16 cellular contexts compared by ENCODE assay signal in the genomic region with DNA sequence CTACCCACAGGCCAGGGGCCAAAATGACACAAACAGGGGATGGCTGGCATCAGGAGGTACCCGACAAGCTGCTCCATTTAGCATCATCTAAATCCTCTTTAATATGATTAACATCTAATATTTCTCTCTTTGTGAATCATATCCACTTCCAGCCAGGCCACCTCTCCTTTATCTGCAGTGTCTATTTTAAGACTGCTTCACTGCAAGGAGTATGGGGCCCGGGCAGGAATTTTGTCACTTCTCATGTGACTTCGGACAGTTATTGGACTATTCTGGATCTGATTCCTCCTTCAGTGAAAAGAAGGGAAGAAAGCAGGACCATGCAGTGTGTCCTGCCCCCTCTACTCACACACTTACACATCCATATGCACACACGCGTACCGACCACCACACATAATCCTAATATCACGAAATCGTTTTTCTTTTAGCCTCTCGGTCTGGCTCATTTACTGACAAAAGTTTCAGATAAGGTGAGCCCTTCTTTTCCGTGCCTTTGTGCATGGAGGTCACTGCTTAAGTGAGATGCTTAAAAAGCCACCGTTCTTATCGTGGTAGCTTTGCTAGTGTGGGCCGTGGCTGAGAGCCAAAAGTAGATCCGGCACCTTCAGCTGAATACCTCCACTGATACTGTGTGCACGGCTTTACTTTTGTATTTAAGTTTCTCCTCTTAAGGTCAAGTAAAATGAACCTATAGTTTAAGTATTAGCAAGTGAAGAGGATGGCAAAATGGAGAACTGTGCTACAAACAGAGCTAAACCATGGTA. TPM values are rescaled to one million over a fixed set of nuclear protein-coding genes. Genes with fewer than 3 reads are reported as not detected.
DNase-seq lines count a peak whose midpoint lies in the region; ATAC-seq and TF ChIP-seq lines count a peak whose summit lies in the region.
"Had no signal": no experiment of that assay in that cellular context is flagged by ENCODE, and none has a peak within 500 bp of the region (broad histone marks: within the 10 kb centered on the region; RNA-seq: fewer than 3 reads in every experiment).

No MANE protein-coding gene starts in this region.

- WGBS in psoas muscle, 3 donors, result 80 to 86% (median 84%) methylated on average over 15 of the region's 15 CpGs
- 55% methylated on average over 15 of the region's 15 CpGs for WGBS in SK-N-SH (ENCODE audit: low lambda C conversion rate)

- POLR2A ChIA-PET in SK-N-SH (lab: Yijun Ruan, JAX), result no interaction called here

- DNase-seq in NCI-H82 treated with DMSO at 0.1 percent for 48 hours (lab: John Stamatoyannopoulos, UW; ENCODE audit: unreplicated experiment), result peak; percentile 84
- DNase-seq in Right ventricle myocardium superior, result no peak
- DNase-seq in left ventricle myocardium inferior, result no peak
- DNase-seq in psoas muscle, result no peak
- no peak for DNase-seq in NCI-H187 treated with DMSO at 0.1 percent for 48 hours (lab: John Stamatoyannopoulos, UW)
- DNase-seq in DMS53 (lab: John Stamatoyannopoulos, UW), result no peak
- no peak for DNase-seq in SK-N-SH
- DNase-seq: BE2C; CD8-positive, alpha-beta T cell; COR-L47; DMS153; DND-41; GDM1; GOT3; H9 had no signal

- CTCF ChIA-PET in SK-N-SH (lab: Yijun Ruan, JAX), result interaction anchor here (1.4 to 2.0 kb wide), 2 partner anchors 20 to 110 kb away, joined by 4 to 8 read pairs; no protein-coding TSS in a partner anchor

- H3F3A ChIP-seq in SK-N-SH (replicated peaks; ENCODE audit: insufficient read depth), result no peaks in the 10 kb centered on the region

- intact Hi-C loops in Right ventricle myocardium superior (cut with DNase I) (no loop called here), left ventricle myocardium inferior (cut with micrococcal nuclease) (no loop called here), psoas muscle (cut with DNase I) (no loop called here)

- no peak for TF ChIP-seq RAD21 in SK-N-SH (IDR thresholded peaks at IDR 0.05; ENCODE audit: low read length)

- no peaks in the 10 kb centered on the region for H4K20me1 ChIP-seq in SK-N-SH (ENCODE audit: insufficient read depth)

- no peak for TF ChIP-seq CTCF in left ventricle myocardium inferior (IDR thresholded peaks at IDR 0.05; ENCODE audit: borderline replicate concordance)
- no peak for TF ChIP-seq CTCF in psoas muscle (IDR thresholded peaks at IDR 0.05)
- TF ChIP-seq CTCF in SK-N-SH (IDR thresholded peaks at IDR 0.05), result no peak

- H3K4me1 ChIP-seq in left ventricle myocardium inferior (peaks cover 65% of the 10 kb centered on the region), psoas muscle (no peaks in the 10 kb centered on the region), SK-N-SH (ENCODE audit: control insufficient read depth in 1 of 2, insufficient read depth in 2 of 2, low read depth in 1 of 2, low read length in 1 of 2) (peaks cover 0 to 48% of the 10 kb centered on the region in 2 experiments; a peak in 2 of 4 replicates)

- ATAC-seq in Right ventricle myocardium superior (ENCODE audit: poor library complexity), result peak; percentile 66
- ATAC-seq in psoas muscle, result peak in 3 of 4 donors; percentile 32 to 55 (median 48)
- ATAC-seq: CD8-positive, alpha-beta T cell had no signal

- peak overlapping the region; percentile 19 for H3K4me3 ChIP-seq in left ventricle myocardium inferior
- no peak overlapping the region for H3K4me3 ChIP-seq in psoas muscle
- H3K4me3 ChIP-seq in SK-N-SH (ENCODE audit: low read depth in 2 of 2, low read length in 1 of 2), result no peak overlapping the region

- H3K27ac ChIP-seq in left ventricle myocardium inferior (replicated peaks) (peak overlapping the region; percentile 81), psoas muscle (no peak overlapping the region), SK-N-SH (ENCODE audit: low read depth in 2 of 2, low read length in 1 of 2) (peak overlapping the region in 1 of 2 experiments; percentile 47; a peak in 2 of 4 replicates)

- H3K9me3 ChIP-seq in left ventricle myocardium inferior (replicated peaks) (no peaks in the 10 kb centered on the region), psoas muscle (no peaks in the 10 kb centered on the region), SK-N-SH (no peaks in the 10 kb centered on the region)
- H3K9me3 ChIP-seq: BE2C had no signal

- H3K36me3 ChIP-seq in left ventricle myocardium inferior (peaks cover 10% of the 10 kb centered on the region), psoas muscle (ENCODE audit: insufficient read depth in 1 of 2, low read depth in 1 of 2) (peaks cover 0 to 3% of the 10 kb centered on the region in 2 donors), SK-N-SH (replicated peaks in 1 of 2; ENCODE audit: control insufficient read depth in 1 of 2, insufficient read depth in 2 of 2, low read length in 1 of 2) (peaks cover 0 to 15% of the 10 kb centered on the region in 2 experiments)

- H3K9ac ChIP-seq in SK-N-SH, result no peak overlapping the region

- no peak overlapping the region for H2AFZ ChIP-seq in SK-N-SH (ENCODE audit: low read depth)

- no peak for TF ChIP-seq EP300 in SK-N-SH (IDR thresholded peaks at IDR 0.05; ENCODE audit: borderline replicate concordance in 1 of 2, low read depth in 1 of 2, low read length in 1 of 2)

- no peak overlapping the region for H3K4me2 ChIP-seq in SK-N-SH

- no peaks in the 10 kb centered on the region for H3K79me2 ChIP-seq in SK-N-SH (ENCODE audit: insufficient read depth)

- H3K9me2 ChIP-seq in SK-N-SH, result no peaks in the 10 kb centered on the region

- H3K27me3 ChIP-seq in left ventricle myocardium inferior (ENCODE audit: low read depth), result no peaks in the 10 kb centered on the region
- H3K27me3 ChIP-seq in psoas muscle (ENCODE audit: insufficient read depth in 3 of 3, low read length in 2 of 3), result peaks cover 0 to 2% (median 0%) of the 10 kb centered on the region in 3 donors
- H3K27me3 ChIP-seq in SK-N-SH (ENCODE audit: insufficient read depth), result no peaks in the 10 kb centered on the region
- H3K27me3 ChIP-seq: BE2C had no signal

TF ChIP-seq in SK-N-SH, 30 proteins besides CTCF, POLR2A, EP300 and RAD21:
- TF ChIP-seq NFIC (IDR thresholded peaks at IDR 0.05; ENCODE audit: borderline replicate concordance), result no peak
- no peak for TF ChIP-seq RXRA (IDR thresholded peaks at IDR 0.05; ENCODE audit: borderline replicate concordance, low read depth)
- no peak for TF ChIP-seq EZH2phosphoT487 (IDR thresholded peaks at IDR 0.05; ENCODE audit: borderline replicate concordance, low read depth)
- TF ChIP-seq TEAD4 (IDR thresholded peaks at IDR 0.05; ENCODE audit: borderline replicate concordance, insufficient read depth), result no peak
- no peak for TF ChIP-seq TCF12 (IDR thresholded peaks at IDR 0.05)
- TF ChIP-seq CHD2 (IDR thresholded peaks at IDR 0.05; ENCODE audit: low read length, partially characterized antibody), result no peak
- no peak for TF ChIP-seq GATA2 (CRISPR knock-in tag; IDR thresholded peaks at IDR 0.05)
- no peak for TF ChIP-seq RFX5 (IDR thresholded peaks at IDR 0.05; ENCODE audit: low read length)
- TF ChIP-seq FOSL2 (IDR thresholded peaks at IDR 0.05; ENCODE audit: borderline replicate concordance, low read depth), result no peak
- TF ChIP-seq, protein P1, sequence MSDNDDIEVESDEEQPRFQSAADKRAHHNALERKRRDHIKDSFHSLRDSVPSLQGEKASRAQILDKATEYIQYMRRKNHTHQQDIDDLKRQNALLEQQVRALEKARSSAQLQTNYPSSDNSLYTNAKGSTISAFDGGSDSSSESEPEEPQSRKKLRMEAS (IDR thresholded peaks at IDR 0.05; ENCODE audit: low read depth), result no peak
- TF ChIP-seq, protein P2, sequence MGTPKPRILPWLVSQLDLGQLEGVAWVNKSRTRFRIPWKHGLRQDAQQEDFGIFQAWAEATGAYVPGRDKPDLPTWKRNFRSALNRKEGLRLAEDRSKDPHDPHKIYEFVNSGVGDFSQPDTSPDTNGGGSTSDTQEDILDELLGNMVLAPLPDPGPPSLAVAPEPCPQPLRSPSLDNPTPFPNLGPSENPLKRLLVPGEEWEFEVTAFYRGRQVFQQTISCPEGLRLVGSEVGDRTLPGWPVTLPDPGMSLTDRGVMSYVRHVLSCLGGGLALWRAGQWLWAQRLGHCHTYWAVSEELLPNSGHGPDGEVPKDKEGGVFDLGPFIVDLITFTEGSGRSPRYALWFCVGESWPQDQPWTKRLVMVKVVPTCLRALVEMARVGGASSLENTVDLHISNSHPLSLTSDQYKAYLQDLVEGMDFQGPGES (IDR thresholded peaks at IDR 0.05; ENCODE audit: low read depth, low read length), result no peak
- TF ChIP-seq MEF2A (IDR thresholded peaks at IDR 0.05; ENCODE audit: borderline replicate concordance, low read depth), result no peak
- TF ChIP-seq YY1 (IDR thresholded peaks at IDR 0.05; ENCODE audit: low read depth), result no peak
- TF ChIP-seq, protein P3, sequence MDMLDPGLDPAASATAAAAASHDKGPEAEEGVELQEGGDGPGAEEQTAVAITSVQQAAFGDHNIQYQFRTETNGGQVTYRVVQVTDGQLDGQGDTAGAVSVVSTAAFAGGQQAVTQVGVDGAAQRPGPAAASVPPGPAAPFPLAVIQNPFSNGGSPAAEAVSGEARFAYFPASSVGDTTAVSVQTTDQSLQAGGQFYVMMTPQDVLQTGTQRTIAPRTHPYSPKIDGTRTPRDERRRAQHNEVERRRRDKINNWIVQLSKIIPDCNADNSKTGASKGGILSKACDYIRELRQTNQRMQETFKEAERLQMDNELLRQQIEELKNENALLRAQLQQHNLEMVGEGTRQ (IDR thresholded peaks at IDR 0.05; ENCODE audit: borderline replicate concordance, low read depth, low read length), result no peak
- TF ChIP-seq, protein P4, sequence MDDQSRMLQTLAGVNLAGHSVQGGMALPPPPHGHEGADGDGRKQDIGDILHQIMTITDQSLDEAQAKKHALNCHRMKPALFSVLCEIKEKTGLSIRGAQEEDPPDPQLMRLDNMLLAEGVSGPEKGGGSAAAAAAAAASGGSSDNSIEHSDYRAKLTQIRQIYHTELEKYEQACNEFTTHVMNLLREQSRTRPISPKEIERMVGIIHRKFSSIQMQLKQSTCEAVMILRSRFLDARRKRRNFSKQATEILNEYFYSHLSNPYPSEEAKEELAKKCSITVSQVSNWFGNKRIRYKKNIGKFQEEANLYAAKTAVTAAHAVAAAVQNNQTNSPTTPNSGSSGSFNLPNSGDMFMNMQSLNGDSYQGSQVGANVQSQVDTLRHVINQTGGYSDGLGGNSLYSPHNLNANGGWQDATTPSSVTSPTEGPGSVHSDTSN (IDR thresholded peaks at IDR 0.05), result no peak
- TF ChIP-seq FOXJ3 (CRISPR knock-in tag; IDR thresholded peaks at IDR 0.05), result no peak
- TF ChIP-seq JUND (IDR thresholded peaks at IDR 0.05), result no peak

RNA-seq across cellular contexts. Expression of a gene that starts 26.0 kb away (rescaled TPM):
- total RNA-seq in Right ventricle myocardium superior (85.2 TPM), left ventricle myocardium inferior (80.6 TPM), psoas muscle (10 to 100 TPM in 3 of 4 donors, 1 to 10 TPM in 1; 8.3 to 20.6 (median 18.3) TPM)
- polyA plus RNA-seq in psoas muscle (1 to 10 TPM in 1 of 3 donors, under 1 TPM in 2; 0.40 to 1.7 (median 0.93) TPM), SK-N-SH (2012; rRNA removed) (0.25 and 0.45 TPM in 2 replicates)
- polyA plus RNA-seq in SK-N-SH (2012; cell fraction: cytosol; rRNA removed), result 0.55 and 0.71 TPM in 2 replicates
- polyA plus RNA-seq in SK-N-SH (2012; cell fraction: nucleus; rRNA removed), result 0.45 and 0.51 TPM in 2 replicates
- total RNA-seq: CD8-positive, alpha-beta T cell had no signal
- polyA plus RNA-seq: CD14-positive monocyte had no signal
